Comparison of ENCODE assay signal across 18 cellular contexts in the genomic region with DNA sequence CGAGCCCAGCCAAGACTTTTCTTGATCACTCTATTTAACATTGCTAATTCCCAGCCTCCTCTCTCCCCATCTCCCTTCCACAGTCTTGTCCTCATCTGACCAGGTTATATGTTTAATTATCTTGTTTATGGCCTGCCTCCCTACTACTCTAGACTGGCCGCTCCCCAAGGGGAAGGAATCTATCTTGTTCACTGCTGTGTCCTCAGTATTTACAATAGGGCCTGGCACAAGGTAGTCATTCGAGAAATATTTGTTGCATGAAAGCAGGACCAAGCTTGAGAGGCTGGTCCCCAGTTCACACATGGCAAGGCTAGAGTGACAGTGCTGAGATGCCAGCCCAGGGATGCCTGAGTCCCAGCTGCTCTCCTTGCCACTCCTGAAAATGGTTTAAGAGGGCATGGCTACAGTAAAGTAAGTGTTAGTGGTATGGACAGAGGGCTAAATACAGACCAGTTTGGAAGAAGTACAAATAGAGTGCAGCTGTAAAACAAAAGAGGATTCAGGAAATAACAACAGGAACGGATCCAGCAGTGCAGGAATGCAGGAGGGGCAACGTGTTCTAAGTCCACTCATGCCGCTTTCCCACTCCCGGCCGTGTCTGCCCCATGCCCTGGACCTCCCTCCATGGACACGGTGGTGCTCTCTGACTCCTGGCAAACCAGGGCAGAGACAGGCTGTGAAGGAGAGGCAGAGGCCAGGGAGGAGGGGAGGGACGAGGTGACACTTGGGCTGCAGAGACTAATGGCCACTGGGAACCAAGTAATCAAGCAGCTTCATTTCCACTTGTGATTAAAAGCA.
A peak's percentile ranks its signal among the peaks of the same experiment; 100 is the strongest.
DNase-seq lines count a peak whose midpoint lies in the region; ATAC-seq and TF ChIP-seq lines count a peak whose summit lies in the region.
"Had no signal": no experiment of that assay in that cellular context is flagged by ENCODE, and none has a peak within 500 bp of the region (broad histone marks: within the 10 kb centered on the region; RNA-seq: fewer than 3 reads in every experiment).

No MANE protein-coding gene starts in this region.

- no peak overlapping the region for H2AK9ac ChIP-seq in IMR-90 (replicated peaks; ENCODE audit: low read depth, low read length, poor library complexity)

- in situ Hi-C loops in IMR-90 (cut with MboI; ENCODE audit: low sequenced_read_pairs) = no loop called here

- no peaks in the 10 kb centered on the region for H3K36me3 Mint-ChIP-seq in Calu3 (ENCODE audit: insufficient read depth, unreplicated experiment)

- no peak for TF ChIP-seq POLR2A in IMR-90 (IDR thresholded peaks at IDR 0.05; ENCODE audit: low read depth, low read length)

- peak; percentile 51 for ATAC-seq in IMR-90 (ENCODE audit: low read depth)
- ATAC-seq: left lung; naive thymus-derived CD8-positive, alpha-beta T cell; T-cell had no signal

- 0 out of 2 replicates have a peak overlapping the region, but pooled peaks have one; percentile 21 for H2BK120ac ChIP-seq in IMR-90 (ENCODE audit: low read depth, low read length)

- no peaks in the 10 kb centered on the region for H3K27me3 Mint-ChIP-seq in Calu3 (ENCODE audit: unreplicated experiment)
- H3K27me3 Mint-ChIP-seq: B cell; naive thymus-derived CD8-positive, alpha-beta T cell; T-cell had no signal

- intact Hi-C loops in IMR-90 (cut with micrococcal nuclease) (no loop called here), Calu3 (cut with micrococcal nuclease; ENCODE audit: unreplicated experiment) (no loop called here)

- H2BK20ac ChIP-seq in IMR-90 (ENCODE audit: low read depth, low read length) = no peak overlapping the region

- no peak overlapping the region for H3K4me2 ChIP-seq in IMR-90 (ENCODE audit: low read depth, low read length)

- peak overlapping the region; percentile 55 for H3K23ac ChIP-seq in IMR-90 (ENCODE audit: low read depth, low read length)

- peaks cover 36% of the 10 kb centered on the region for H3K9me1 ChIP-seq in IMR-90 (ENCODE audit: insufficient read depth, low read length)

- peaks cover 12% of the 10 kb centered on the region for H3K4me1 ChIP-seq in IMR-90 (ENCODE audit: control insufficient read depth, insufficient read depth, low read length)
- H3K4me1 ChIP-seq in effector memory CD4-positive, alpha-beta T cell (ENCODE audit: control insufficient read depth, insufficient read depth, low read length, poor library complexity, severe bottlenecking) = no peaks in the 10 kb centered on the region

- TF ChIP-seq CTCF in IMR-90 (conservative IDR thresholded peaks at IDR 0.05; ENCODE audit: low read depth, low read length) = no peak
- TF ChIP-seq CTCF in Calu3 (IDR thresholded peaks at IDR 0.05; ENCODE audit: unreplicated experiment) = no peak

- DNase-seq in IMR-90 (no peak), dermis blood vessel endothelial cell (peak; percentile 44), lung microvascular endothelial cell (ENCODE audit: low read depth in 2 of 2) (peak; percentile 34 to 75), substantia nigra (lab: John Stamatoyannopoulos, UW) (no peak), Calu3 (no peak)
- no peak for DNase-seq in stimulated activated CD4-positive, alpha-beta T cell treated with anti-CD3 and anti-CD28 coated beads, Interleukin-2, amount 100 ng/mL, for 48 hours
- DNase-seq in effector memory CD4-positive, alpha-beta T cell = no peak
- DNase-seq: foreskin melanocyte; left lung; naive thymus-derived CD8-positive, alpha-beta T cell; NCI-H187 treated with DMSO at 0.1 percent for 48 hours; NCI-H446; SHP77; stimulated activated CD4-positive, alpha-beta T cell treated with anti-CD3 and anti-CD28 coated beads, Interleukin-1b, Interleukin-23, amount 100 ng/mL, for 48 hours; T-cell had no signal

- H4K8ac ChIP-seq in IMR-90 (ENCODE audit: low read depth in 2 of 2, low read length in 2 of 2) = peak overlapping the region in 1 of 2 experiments; percentile 7; a peak in 1 of 4 replicates

- TF ChIP-seq RAD21 in IMR-90 (IDR thresholded peaks at IDR 0.05; ENCODE audit: low read length) = no peak

- CTCF ChIA-PET in IMR-90 (lab: Yijun Ruan, JAX) = no interaction called here
- CTCF ChIA-PET in Calu3 (lab: Charles Lee) = interaction anchor here (0.5 kb wide), 1 partner anchor 124 kb away, joined by 6 read pairs; no protein-coding TSS in a partner anchor

- H3K18ac ChIP-seq in IMR-90 (ENCODE audit: low read depth, low read length) = no peak overlapping the region

- POLR2A ChIA-PET in IMR-90 (lab: Charles Lee; ENCODE audit: unreplicated experiment) = no interaction called here

- no peak overlapping the region for H3K27ac Mint-ChIP-seq in Calu3 (ENCODE audit: unreplicated experiment)
- H3K27ac Mint-ChIP-seq: activated T-helper 1 cell treated with anti-CD3 and anti-CD28 coated beads, Interleukin-12 subunit alpha, Interleukin-12 subunit beta, Interleukin-2, Interleukin-4 antibody, amounts not matched to agents 30 ng/mL and 10 ng/mL and 1 ng/mL, durations not matched to agents 14 hours and 24 hours and 36 hours; B cell; T-cell had no signal

- dilution Hi-C loops in IMR-90 (cut with HindIII; ENCODE audit: low sequenced_read_pairs, unreplicated experiment) = no loop called here

- peak overlapping the region; percentile 36 for H2AFZ ChIP-seq in IMR-90 (replicated peaks; ENCODE audit: low read length, poor library complexity)

- no peak overlapping the region for H3K9ac ChIP-seq in IMR-90 (ENCODE audit: low read depth, low read length)

- H3K4ac ChIP-seq in IMR-90 (ENCODE audit: low read depth, low read length) = peak overlapping the region; percentile 71

- H3K27me3 ChIP-seq in IMR-90 (ENCODE audit: control insufficient read depth, insufficient read depth, low read length) = no peaks in the 10 kb centered on the region
- no peaks in the 10 kb centered on the region for H3K27me3 ChIP-seq in effector memory CD4-positive, alpha-beta T cell (replicated peaks; ENCODE audit: control insufficient read depth, insufficient read depth, low read length, poor library complexity, severe bottlenecking)
- H3K27me3 ChIP-seq: left lung had no signal

- no peak overlapping the region for H3K4me3 ChIP-seq in IMR-90 (ENCODE audit: insufficient read depth, low read depth, low read length)
- H3K4me3 ChIP-seq in effector memory CD4-positive, alpha-beta T cell (ENCODE audit: insufficient read depth, low read depth, low read length, poor library complexity, severe bottlenecking) = no peak overlapping the region
- H3K4me3 ChIP-seq: cardiac muscle cell, left lung had no signal

- 48% methylated on average over 6 of the region's 10 CpGs; no CpG with 5 or more reads in 1 of the 2 experiments for WGBS in IMR-90 (ENCODE audit: extremely low coverage in 2 of 2, insufficient read length in 1 of 2), 2 experiments

- no peak overlapping the region; the same call in 1 of the 2 replicates for H4K91ac ChIP-seq in IMR-90 (ENCODE audit: insufficient read depth, low read depth, low read length)

- H2AK5ac ChIP-seq in IMR-90 (ENCODE audit: low read depth, low read length) = peak overlapping the region; percentile 5; the same call in 1 of the 2 replicates

- no peaks in the 10 kb centered on the region for H3K9me3 ChIP-seq in IMR-90 (ENCODE audit: control insufficient read depth, insufficient read depth, low read length)
- no peaks in the 10 kb centered on the region for H3K9me3 ChIP-seq in effector memory CD4-positive, alpha-beta T cell (ENCODE audit: control insufficient read depth, low read length)
- H3K9me3 ChIP-seq: left lung had no signal

- BruUV-seq in IMR-90 (replicated peaks; lab: Mats Ljungman, UMichigan) = no TSS peak
- no TSS peak for BruUV-seq in Calu3 (replicated peaks; lab: Mats Ljungman, UMichigan)

- H3K79me1 ChIP-seq in IMR-90 (ENCODE audit: low read depth in 1 of 2, low read length in 2 of 2) = peaks cover 12 to 44% of the 10 kb centered on the region in 2 experiments

- H2BK15ac ChIP-seq in IMR-90 (ENCODE audit: low read depth, low read length) = peak overlapping the region; percentile 70; the same call in 1 of the 3 replicates

- H3K27ac ChIP-seq in IMR-90 (ENCODE audit: insufficient read depth, low read length) = no peak overlapping the region; the same call in 1 of the 2 replicates
- H3K27ac ChIP-seq in substantia nigra (ENCODE audit: low read depth, low read length, poor library complexity, severe bottlenecking) = peak overlapping the region; percentile 58
- no peak overlapping the region for H3K27ac ChIP-seq in effector memory CD4-positive, alpha-beta T cell (ENCODE audit: insufficient read depth, low read length, poor library complexity, severe bottlenecking)
- H3K27ac ChIP-seq: cardiac muscle cell had no signal

- peaks cover 4% of the 10 kb centered on the region for H3K36me3 ChIP-seq in IMR-90 (ENCODE audit: control insufficient read depth, insufficient read depth, low read length)
- peaks cover 11% of the 10 kb centered on the region for H3K36me3 ChIP-seq in effector memory CD4-positive, alpha-beta T cell (ENCODE audit: control insufficient read depth, insufficient read depth, low read length)
- H3K36me3 ChIP-seq: cardiac muscle cell, left lung had no signal

- H3K56ac ChIP-seq in IMR-90 (ENCODE audit: extremely low read depth, insufficient read depth, low read length) = no peak overlapping the region

- H3K4me1 Mint-ChIP-seq in Calu3 (ENCODE audit: low read depth, unreplicated experiment) = peaks cover under 1% of the 10 kb centered on the region
- H3K4me1 Mint-ChIP-seq: B cell had no signal

- peak overlapping the region; percentile 43 for H3K14ac ChIP-seq in IMR-90 (replicated peaks; ENCODE audit: low read depth, low read length)

- H4K20me1 ChIP-seq in IMR-90 (ENCODE audit: insufficient read depth, low read length) = no peaks in the 10 kb centered on the region

- H3K9me3 Mint-ChIP-seq in Calu3 (ENCODE audit: low read depth, unreplicated experiment) = no peaks in the 10 kb centered on the region
- H3K9me3 Mint-ChIP-seq: activated T-helper 1 cell treated with anti-CD3 and anti-CD28 coated beads, Interleukin-12 subunit alpha, Interleukin-12 subunit beta, Interleukin-2, Interleukin-4 antibody, amounts not matched to agents 30 ng/mL and 10 ng/mL and 1 ng/mL, durations not matched to agents 14 hours and 24 hours and 36 hours; naive thymus-derived CD8-positive, alpha-beta T cell; T-cell had no signal

- H3K4me3 Mint-ChIP-seq in Calu3 (ENCODE audit: low read depth, unreplicated experiment) = no peak overlapping the region
- H3K4me3 Mint-ChIP-seq: activated T-helper 1 cell treated with anti-CD3 and anti-CD28 coated beads, Interleukin-12 subunit alpha, Interleukin-12 subunit beta, Interleukin-2, Interleukin-4 antibody, amounts not matched to agents 30 ng/mL and 10 ng/mL and 1 ng/mL, durations not matched to agents 14 hours and 24 hours and 36 hours; B cell; naive thymus-derived CD8-positive, alpha-beta T cell; T-cell had no signal

- H2BK5ac ChIP-seq in IMR-90 (ENCODE audit: low read depth, low read length, poor library complexity, severe bottlenecking) = no peak overlapping the region

- no peak overlapping the region for H4K5ac ChIP-seq in IMR-90 (ENCODE audit: low read depth, low read length)

TF ChIP-seq in IMR-90, 13 proteins besides CTCF, POLR2A, EP300 and RAD21 (continues in another document):
- TF ChIP-seq MAZ (IDR thresholded peaks at IDR 0.05; ENCODE audit: borderline replicate concordance, low read depth, low read length) = no peak
- TF ChIP-seq MXI1 (IDR thresholded peaks at IDR 0.05; ENCODE audit: borderline replicate concordance, low read depth, low read length) = no peak
- TF ChIP-seq SMC3 (IDR thresholded peaks at IDR 0.05; ENCODE audit: low read depth, low read length) = no peak
- no peak for TF ChIP-seq MAFK (IDR thresholded peaks at IDR 0.05; ENCODE audit: low read depth, low read length)

Comparison
In these comparisons a context has a peak if more than half of its experiments do, and no peak if none do; other contexts are left out.
1. DNase-seq: peak in dermis blood vessel endothelial cell (single experiment) and lung microvascular endothelial cell (2 of 2); none in IMR-90 (single experiment), substantia nigra (0 of 49), stimulated activated CD4-positive, alpha-beta T cell treated with anti-CD3 and anti-CD28 coated beads, Interleukin-2, amount 100 ng/mL, for 48 hours (0 of 2), effector memory CD4-positive, alpha-beta T cell (0 of 3) and Calu3 (single experiment).